ENCODE assay signal across 12 cellular contexts in genomic region chr10:89224697-89225443, GRCh38. TPM values are rescaled to one million over a fixed set of nuclear protein-coding genes. Genes with fewer than 3 reads are reported as not detected.
DNase-seq lines count a peak whose midpoint lies in the region; ATAC-seq, FAIRE-seq and TF ChIP-seq lines count a peak whose summit lies in the region.
"Had no signal": no experiment of that assay in that cellular context is flagged by ENCODE, and none has a peak within 500 bp of the region (broad histone marks: within the 10 kb centered on the region; RNA-seq: fewer than 3 reads in every experiment).

No MANE protein-coding gene starts in this region.

- H3K4me1 ChIP-seq in liver (ENCODE audit: control insufficient read depth in 4 of 4, insufficient read depth in 4 of 4, low read length in 3 of 4) (peaks cover 3 to 25% (median 13%) of the 10 kb centered on the region in 4 donors), HepG2 (ENCODE audit: insufficient read depth, low read length) (no peaks in the 10 kb centered on the region), mesendoderm (ENCODE audit: control insufficient read depth, low read depth, low read length) (peaks cover 6% of the 10 kb centered on the region), aorta (ENCODE audit: control insufficient read depth in 1 of 2, insufficient read depth in 2 of 2, low read length in 2 of 2) (no peaks in the 10 kb centered on the region)

- no peak overlapping the region for H3K4me2 ChIP-seq in HepG2 (ENCODE audit: low read depth, low read length)
- no peak overlapping the region for H3K4me2 ChIP-seq in mesendoderm (ENCODE audit: low read length)

- intact Hi-C loops in HepG2 (cut with micrococcal nuclease; ENCODE audit: unreplicated experiment) = no loop called here
- intact Hi-C loops in aorta (cut with DNase I) = no loop called here

- H2BK120ac ChIP-seq in mesendoderm (ENCODE audit: low read depth, low read length) = no peak overlapping the region

- H3K9ac ChIP-seq in liver (ENCODE audit: low read depth in 1 of 2, low read length in 2 of 2) (no peak overlapping the region), HepG2 (ENCODE audit: insufficient read depth, low read depth, low read length) (no peak overlapping the region), mesendoderm (ENCODE audit: low read length) (peak overlapping the region; percentile 14)

- H3K36me3 ChIP-seq in liver (ENCODE audit: control insufficient read depth in 4 of 4, insufficient read depth in 3 of 4, low read depth in 1 of 4, low read length in 3 of 4) (peaks cover 0 to 20% (median 5%) of the 10 kb centered on the region in 4 donors), HepG2 (replicated peaks in 1 of 2; ENCODE audit: control insufficient read depth in 1 of 2, insufficient read depth in 2 of 2, low read length in 2 of 2) (peaks cover 3 to 12% of the 10 kb centered on the region in 2 experiments; a peak in 4 of 5 replicates), mesendoderm (ENCODE audit: control insufficient read depth, insufficient read depth, low read length) (no peaks in the 10 kb centered on the region), aorta (ENCODE audit: control insufficient read depth in 1 of 2, insufficient read depth in 2 of 2, low read length in 1 of 2) (peaks cover 0 to 4% of the 10 kb centered on the region in 2 donors)

- no peaks in the 10 kb centered on the region for H4K20me1 ChIP-seq in HepG2 (ENCODE audit: insufficient read depth, low read length)

- CTCF ChIA-PET in HepG2 (lab: Yijun Ruan, JAX; ENCODE audit: low intra/inter-chr PET ratio, low total read pairs) = no interaction called here

- 79% methylated on average over 18 of the region's 18 CpGs for WGBS in liver
- WGBS in HepG2 (ENCODE audit: low lambda C conversion rate) = 96% methylated on average over 18 of the region's 18 CpGs
- no CpG with 5 or more reads among the region's 18 CpGs for WGBS in mesendoderm (ENCODE audit: extremely low coverage, insufficient coverage, low lambda C conversion rate)
- WGBS in aorta, 2 donors = 74% methylated on average over 18 of the region's 18 CpGs

- DNase-seq in HepG2 (ENCODE audit: low spot score) (no peak), epithelial cell of esophagus (ENCODE audit: low read depth) (no peak), mesendoderm (peak; percentile 71), aorta (no peak), epidermal melanocyte (ENCODE audit: insufficient read length, low spot score) (no peak)
- DNase-seq: AML-193; NCI-H2029; stimulated activated CD4-positive, alpha-beta T cell treated with anti-CD3 and anti-CD28 coated beads, Interleukin-2, amount 100 ng/mL, for 24 hours; T-helper 1 cell had no signal

- H3K56ac ChIP-seq in mesendoderm (ENCODE audit: low read length) = peak overlapping the region; percentile 58

- no peak overlapping the region for H2BK15ac ChIP-seq in mesendoderm (replicated peaks; ENCODE audit: low read depth)

- no peak overlapping the region for H4K8ac ChIP-seq in mesendoderm (ENCODE audit: low read depth, low read length)

- ATAC-seq in HepG2 (no peak), aorta (ENCODE audit: low FRiP score) (peak; percentile 43), HG02678 (IDR thresholded peaks at IDR 0.05; ENCODE audit: unreplicated experiment) (no peak), HG03045 (IDR thresholded peaks at IDR 0.05; ENCODE audit: unreplicated experiment) (no peak)

- TF ChIP-seq CTCF in liver (IDR thresholded peaks at IDR 0.05; ENCODE audit: low read depth, low read length, missing input control) = peak; percentile 16
- no peak for TF ChIP-seq CTCF in HepG2 (CRISPR knock-in tag; IDR thresholded peaks at IDR 0.05)
- TF ChIP-seq CTCF in epithelial cell of esophagus (IDR thresholded peaks at IDR 0.05; ENCODE audit: insufficient read depth, low read depth, low read length, missing control alignments) = peak; percentile 37

- H3K23ac ChIP-seq in mesendoderm (ENCODE audit: low read length) = no peak overlapping the region

- H2AK5ac ChIP-seq in mesendoderm (ENCODE audit: low read length) = no peak overlapping the region

- H3K79me2 ChIP-seq in HepG2 (ENCODE audit: insufficient read depth, low read length) = no peaks in the 10 kb centered on the region
- no peaks in the 10 kb centered on the region for H3K79me2 ChIP-seq in mesendoderm (ENCODE audit: control insufficient read depth, insufficient read depth, low read length)

- TF ChIP-seq RAD21 in liver (IDR thresholded peaks at IDR 0.05) (peak in 1 of 2 donors; percentile 15), HepG2 (CRISPR knock-in tag; IDR thresholded peaks at IDR 0.05) (no peak)

- no peak for TF ChIP-seq POLR2A in HepG2 (IDR thresholded peaks at IDR 0.05; ENCODE audit: insufficient read depth in 1 of 2, low read depth in 2 of 2, low read length in 2 of 2)

- H2AFZ ChIP-seq in HepG2 (ENCODE audit: low read length) = no peak overlapping the region

- POLR2A ChIA-PET in HepG2 (lab: Yijun Ruan, JAX) = no interaction called here

- no TSS peak for BruUV-seq in HepG2 (replicated peaks; lab: Mats Ljungman, UMichigan)

- no peak overlapping the region for H2BK5ac ChIP-seq in mesendoderm (ENCODE audit: low read length)

- no peak for TF ChIP-seq EP300 in HepG2 (IDR thresholded peaks at IDR 0.05; ENCODE audit: low read depth in 2 of 2, low read length in 2 of 2)
- TF ChIP-seq EP300 in HepG2 (CRISPR knock-in tag; IDR thresholded peaks at IDR 0.05; ENCODE audit: borderline replicate concordance) = no peak

- peak overlapping the region; percentile 13 for H3K18ac ChIP-seq in mesendoderm (ENCODE audit: low read length)

- FAIRE-seq in HepG2 (lab: Jason Lieb, UNC) = no peak

- in situ Hi-C loops in HepG2 (cut with HindIII; ENCODE audit: extremely low pct_ligation_motif_present, low pct_unique_long_range_greater_than_20kb) = loop anchor here (25.0 kb wide), 1 partner anchor 388 kb away; no protein-coding TSS in a partner anchor

- H3K27ac ChIP-seq in liver (ENCODE audit: low read depth in 1 of 2, low read length in 2 of 2) = peak overlapping the region in 1 of 2 donors; percentile 46
- H3K27ac ChIP-seq in HepG2 (ENCODE audit: extremely low read length, insufficient read depth, low read length) = no peak overlapping the region
- no peak overlapping the region for H3K27ac ChIP-seq in mesendoderm (ENCODE audit: low read depth, low read length)
- no peak overlapping the region for H3K27ac ChIP-seq in aorta (ENCODE audit: low read depth in 1 of 2, low read length in 2 of 2)

- H3K4me3 ChIP-seq in liver (ENCODE audit: low read depth in 1 of 3, low read length in 3 of 3) (no peak overlapping the region), HepG2 (replicated peaks in 1 of 3; ENCODE audit: insufficient read depth in 1 of 3, low read depth in 2 of 3, low read length in 3 of 3) (no peak overlapping the region), epithelial cell of esophagus (ENCODE audit: low read length) (no peak overlapping the region), mesendoderm (ENCODE audit: low read length) (no peak overlapping the region), aorta (ENCODE audit: low read length in 2 of 2) (no peak overlapping the region)

- no peaks in the 10 kb centered on the region for H3K9me3 ChIP-seq in liver (ENCODE audit: control insufficient read depth in 4 of 4, low read length in 3 of 4)
- no peaks in the 10 kb centered on the region for H3K9me3 ChIP-seq in HepG2 (ENCODE audit: low read length)
- no peaks in the 10 kb centered on the region for H3K9me3 ChIP-seq in aorta (ENCODE audit: control insufficient read depth, low read length)

- no peaks in the 10 kb centered on the region for H3K79me1 ChIP-seq in mesendoderm (ENCODE audit: low read length)

- H4K5ac ChIP-seq in mesendoderm (ENCODE audit: low read length) = no peak overlapping the region

- H3K27me3 ChIP-seq in liver (ENCODE audit: control insufficient read depth in 4 of 4, insufficient read depth in 4 of 4, low read length in 3 of 4) (no peaks in the 10 kb centered on the region), HepG2 (ENCODE audit: control insufficient read depth in 1 of 2, insufficient read depth in 2 of 2, low read length in 2 of 2) (no peaks in the 10 kb centered on the region), mesendoderm (ENCODE audit: insufficient read depth, low read length, poor library complexity) (no peaks in the 10 kb centered on the region), aorta (ENCODE audit: control insufficient read depth in 1 of 2, insufficient read depth in 2 of 2, low read length in 1 of 2) (no peaks in the 10 kb centered on the region)

- H3K4ac ChIP-seq in mesendoderm (ENCODE audit: low read depth, low read length) = no peak overlapping the region

RNA-seq across cellular contexts. Expression of gene CH25H, which starts 17.8 kb away (rescaled TPM):
- total RNA-seq in liver (under 1 TPM in 1 of 2 donors, not detected in 1; 0.08 TPM), HepG2 (2016; rRNA removed; fragmentation: Illumina TruSeq; extraction: Trizol) (not detected in 2 replicates), aorta (1 to 10 TPM; 1.7 to 2.4 TPM)
- polyA plus RNA-seq in liver (under 1 TPM; 0.25 to 0.33 TPM), HepG2 (2011; rRNA removed) (not detected in 2 replicates), aorta (1 to 10 TPM in 1 of 2 donors, not detected in 1; 1.0 TPM)
- not detected in 2 replicates for total RNA-seq in HepG2 (2016; cell fraction: cytosol; rRNA removed; fragmentation: Illumina TruSeq; extraction: Trizol; ENCODE audit: low read depth)
- total RNA-seq in HepG2 (2016; cell fraction: insoluble cytoplasmic fraction; rRNA removed; fragmentation: Illumina TruSeq; extraction: Trizol) = not detected in 2 replicates
- not detected in 2 replicates for total RNA-seq in HepG2 (2016; cell fraction: membrane; rRNA removed; fragmentation: Illumina TruSeq; extraction: Trizol)
- total RNA-seq in HepG2 (2016; cell fraction: nucleus; rRNA removed; fragmentation: Illumina TruSeq; extraction: Trizol) = not detected in 2 replicates
- polyA plus RNA-seq in HepG2 (2011; cell fraction: cytosol; rRNA removed) = not detected in 2 replicates
- not detected in 2 replicates for polyA plus RNA-seq in HepG2 (2011; cell fraction: nucleus; rRNA removed)
- not detected in 2 replicates for polyA plus RNA-seq in HepG2 (2012)
- polyA plus RNA-seq in HepG2 (2016; cell fraction: cytosol; fragmentation: Illumina TruSeq; extraction: Trizol; ENCODE audit: low read depth) = not detected in 2 replicates
- not detected in 2 replicates for polyA plus RNA-seq in HepG2 (2016; cell fraction: insoluble cytoplasmic fraction; fragmentation: Illumina TruSeq; extraction: Trizol; ENCODE audit: low read depth)
- polyA plus RNA-seq in HepG2 (2016; cell fraction: membrane; fragmentation: Illumina TruSeq; extraction: Trizol; ENCODE audit: low read depth) = not detected in 2 replicates
- not detected in 2 replicates for polyA plus RNA-seq in HepG2 (2016; cell fraction: nucleus; fragmentation: Illumina TruSeq; extraction: Trizol; ENCODE audit: insufficient read depth, low read depth)
- not detected in 2 replicates for polyA minus RNA-seq in HepG2 (2011; rRNA and poly(A)+ RNA removed; ENCODE audit: low replicate concordance)
- not detected in 2 replicates for polyA minus RNA-seq in HepG2 (2011; cell fraction: cytosol; rRNA and poly(A)+ RNA removed)
- not detected in 2 replicates for polyA minus RNA-seq in HepG2 (2011; cell fraction: nucleus; rRNA and poly(A)+ RNA removed)
- polyA plus RNA-seq in mesendoderm (2013, experiment 1 of 2) = 0.08 TPM
- 0.13 TPM for polyA plus RNA-seq in mesendoderm (2013, experiment 2 of 2)

RNA-seq across cellular contexts. Expression of gene LIPA, which starts 26.7 kb away (rescaled TPM):
- total RNA-seq in liver = 100 to 1,000 TPM in 1 of 2 donors, 10 to 100 TPM in 1; 65.4 to 176 TPM
- 10 to 100 TPM; 35.3 to 86.4 TPM for polyA plus RNA-seq in liver
- total RNA-seq in HepG2 (2016; rRNA removed; fragmentation: Illumina TruSeq; extraction: Trizol) = 50.6 and 79.5 TPM in 2 replicates
- total RNA-seq in HepG2 (2016; cell fraction: cytosol; rRNA removed; fragmentation: Illumina TruSeq; extraction: Trizol; ENCODE audit: low read depth) = 4.6 and 4.8 TPM in 2 replicates
- total RNA-seq in HepG2 (2016; cell fraction: insoluble cytoplasmic fraction; rRNA removed; fragmentation: Illumina TruSeq; extraction: Trizol) = 45.8 and 77.8 TPM in 2 replicates
- total RNA-seq in HepG2 (2016; cell fraction: membrane; rRNA removed; fragmentation: Illumina TruSeq; extraction: Trizol) = 11.4 and 13.6 TPM in 2 replicates
- 73.4 and 80.5 TPM in 2 replicates for total RNA-seq in HepG2 (2016; cell fraction: nucleus; rRNA removed; fragmentation: Illumina TruSeq; extraction: Trizol)
- polyA plus RNA-seq in HepG2 (2011; rRNA removed) = 54.4 and 57.1 TPM in 2 replicates
- polyA plus RNA-seq in HepG2 (2011; cell fraction: cytosol; rRNA removed) = 23.8 and 47.9 TPM in 2 replicates
- polyA plus RNA-seq in HepG2 (2011; cell fraction: nucleus; rRNA removed) = 12.1 and 19.6 TPM in 2 replicates
- 72.3 and 79.2 TPM in 2 replicates for polyA plus RNA-seq in HepG2 (2012)
- polyA plus RNA-seq in HepG2 (2016; cell fraction: cytosol; fragmentation: Illumina TruSeq; extraction: Trizol; ENCODE audit: low read depth) = 4.5 and 4.7 TPM in 2 replicates
- 45.3 and 48.4 TPM in 2 replicates for polyA plus RNA-seq in HepG2 (2016; cell fraction: insoluble cytoplasmic fraction; fragmentation: Illumina TruSeq; extraction: Trizol; ENCODE audit: low read depth)
- polyA plus RNA-seq in HepG2 (2016; cell fraction: membrane; fragmentation: Illumina TruSeq; extraction: Trizol; ENCODE audit: low read depth) = 11.4 and 12.2 TPM in 2 replicates
- polyA plus RNA-seq in HepG2 (2016; cell fraction: nucleus; fragmentation: Illumina TruSeq; extraction: Trizol; ENCODE audit: insufficient read depth, low read depth) = 94.6 and 98.9 TPM in 2 replicates
- 22.5 and 44.0 TPM in 2 replicates for polyA minus RNA-seq in HepG2 (2011; rRNA and poly(A)+ RNA removed; ENCODE audit: low replicate concordance)
- 36.2 and 57.3 TPM in 2 replicates for polyA minus RNA-seq in HepG2 (2011; cell fraction: cytosol; rRNA and poly(A)+ RNA removed)
- polyA minus RNA-seq in HepG2 (2011; cell fraction: nucleus; rRNA and poly(A)+ RNA removed) = 17.6 and 32.0 TPM in 2 replicates
- polyA plus RNA-seq in mesendoderm (2013, experiment 1 of 2) = 39.3 TPM
- polyA plus RNA-seq in mesendoderm (2013, experiment 2 of 2) = 38.4 TPM
- total RNA-seq in aorta = 10 to 100 TPM; 55.5 to 83.3 TPM
- 10 to 100 TPM; 26.3 to 58.0 TPM for polyA plus RNA-seq in aorta
